ENCODE assay signal across 8 cellular contexts in genomic region chr18:58785171-58785805, GRCh38.
A peak's percentile ranks its signal among the peaks of the same experiment; 100 is the strongest.
DNase-seq lines count a peak whose midpoint lies in the region; ATAC-seq and TF ChIP-seq lines count a peak whose summit lies in the region.

No MANE protein-coding gene starts in this region.

- in situ Hi-C loops in HAP-1 (cut with MboI; ENCODE audit: low sequenced_read_pairs): loop anchor here (5.0 kb wide), 1 partner anchor 282 kb away; no protein-coding TSS in a partner anchor

- no peak for TF ChIP-seq POLR2A in GM18505 (IDR thresholded peaks at IDR 0.05; ENCODE audit: borderline replicate concordance, extremely low read depth, insufficient read depth, insufficient read length)

- no peaks in the 10 kb centered on the region for H3K9me3 ChIP-seq in NT2/D1 (ENCODE audit: insufficient read depth, low read length)
- H3K9me3 ChIP-seq in fibroblast of lung (ENCODE audit: control insufficient read depth, insufficient read depth, low read depth, low read length): no peaks in the 10 kb centered on the region
- no peaks in the 10 kb centered on the region for H3K9me3 ChIP-seq in HAP-1

- no peak overlapping the region for H2AFZ ChIP-seq in fibroblast of lung (ENCODE audit: low read length)

- DNase-seq in EL: peak; percentile 95
- DNase-seq in NT2/D1 (ENCODE audit: low read depth, low spot score): no peak
- DNase-seq in fibroblast of lung (ENCODE audit: low read depth in 2 of 2): peak; percentile 77 to 96
- no peak for DNase-seq in retinal pigment epithelial cell (ENCODE audit: low read depth)
- DNase-seq in HAP-1 (ENCODE audit: low spot score in 2 of 2): no peak
- DNase-seq in 8988T: no peak

- H3K79me2 ChIP-seq in fibroblast of lung (ENCODE audit: control insufficient read depth, insufficient read depth, low read length): no peaks in the 10 kb centered on the region

- peaks cover 10% of the 10 kb centered on the region for H3K4me1 ChIP-seq in NT2/D1 (ENCODE audit: insufficient read depth, insufficient read length)
- peaks cover 17% of the 10 kb centered on the region for H3K4me1 ChIP-seq in fibroblast of lung (ENCODE audit: control insufficient read depth, extremely low read depth, insufficient read depth, low read length)
- H3K4me1 ChIP-seq in HAP-1: peaks cover 25% of the 10 kb centered on the region

- TF ChIP-seq CTCF in fibroblast of lung (conservative IDR thresholded peaks at IDR 0.05 in 1 of 2, IDR thresholded peaks at IDR 0.05 in 1 of 2; ENCODE audit: low read depth in 1 of 2, low read length in 2 of 2) (no peak), retinal pigment epithelial cell (conservative IDR thresholded peaks at IDR 0.05; ENCODE audit: low read depth, low read length) (peak; percentile 21)

- H3K27me3 ChIP-seq in NT2/D1 (ENCODE audit: insufficient read depth, insufficient read length) (no peaks in the 10 kb centered on the region), fibroblast of lung (ENCODE audit: control insufficient read depth, insufficient read depth, low read length) (no peaks in the 10 kb centered on the region), HAP-1 (ENCODE audit: low read depth) (no peaks in the 10 kb centered on the region)

- ATAC-seq in GM18505 (IDR thresholded peaks at IDR 0.05; ENCODE audit: unreplicated experiment) (no peak), HG02759 (IDR thresholded peaks at IDR 0.05; ENCODE audit: unreplicated experiment) (no peak)

- H3K27ac ChIP-seq in fibroblast of lung (ENCODE audit: insufficient read depth, low read length): no peak overlapping the region

- H3K9ac ChIP-seq in NT2/D1 (ENCODE audit: insufficient read length, low read depth) (peak overlapping the region; percentile 51), fibroblast of lung (ENCODE audit: insufficient read depth, low read length) (no peak overlapping the region)

- H3K4me2 ChIP-seq in fibroblast of lung (ENCODE audit: extremely low read depth, insufficient read depth, low read length): peak overlapping the region; percentile 41

- H3K36me3 ChIP-seq in NT2/D1 (ENCODE audit: insufficient read depth, insufficient read length, low read length): no peaks in the 10 kb centered on the region
- H3K36me3 ChIP-seq in fibroblast of lung (ENCODE audit: control insufficient read depth, insufficient read depth, low read length): no peaks in the 10 kb centered on the region
- no peaks in the 10 kb centered on the region for H3K36me3 ChIP-seq in HAP-1 (replicated peaks)

- no peak overlapping the region for H3K4me3 ChIP-seq in NT2/D1 (ENCODE audit: insufficient read length, low read depth)
- no peak overlapping the region for H3K4me3 ChIP-seq in fibroblast of lung (replicated peaks in 1 of 4; ENCODE audit: control extremely low read depth in 1 of 4, insufficient read depth in 1 of 4, low read depth in 3 of 4, low read length in 4 of 4)
- no peak overlapping the region for H3K4me3 ChIP-seq in retinal pigment epithelial cell (ENCODE audit: low read length)
- H3K4me3 ChIP-seq in HAP-1: no peak overlapping the region

- H4K20me1 ChIP-seq in fibroblast of lung (ENCODE audit: control insufficient read depth, extremely low read depth, insufficient read depth, low read length): no peaks in the 10 kb centered on the region

Comparison
In these comparisons a context has a peak if more than half of its experiments do, and no peak if none do; other contexts are left out.
1. DNase-seq: peak in EL (single experiment) and fibroblast of lung (2 of 2); none in NT2/D1 (single experiment), retinal pigment epithelial cell (single experiment), HAP-1 (0 of 2) and 8988T (single experiment).